ENCODE assay signal across 9 cellular contexts in the genomic region with DNA sequence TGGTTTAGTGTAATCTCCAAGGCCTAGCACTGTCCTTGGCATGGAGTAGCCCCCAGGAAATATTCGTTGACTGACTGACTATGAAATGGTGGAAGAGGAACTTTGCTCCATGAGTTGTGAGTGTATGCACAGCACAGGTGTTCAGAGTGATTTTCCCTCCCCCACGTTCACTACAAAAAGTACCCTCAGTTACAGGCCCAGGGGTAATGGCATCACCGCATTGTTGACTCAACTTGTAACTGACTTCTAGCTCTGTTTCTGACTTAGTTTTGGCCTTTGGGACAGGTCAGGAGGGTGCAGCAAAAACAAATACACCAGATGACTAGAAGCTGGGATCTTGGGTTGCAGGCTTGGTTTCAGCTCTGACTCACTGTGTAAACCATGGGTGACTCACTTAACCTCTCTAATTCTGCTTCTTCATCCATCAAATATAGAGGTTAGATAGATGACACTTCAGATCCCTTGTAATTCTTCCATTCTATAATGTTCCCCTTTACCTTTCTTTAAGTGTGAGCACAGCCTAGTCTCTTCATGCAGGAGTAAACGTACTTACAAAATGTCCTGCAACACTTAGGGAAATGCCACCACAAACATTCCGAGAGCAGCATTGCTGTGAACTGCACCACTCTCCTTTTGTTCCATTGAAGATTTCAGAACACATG.
A peak's percentile ranks its signal among the peaks of the same experiment; 100 is the strongest.
DNase-seq lines count a peak whose midpoint lies in the region; ATAC-seq and TF ChIP-seq lines count a peak whose summit lies in the region.
"Had no signal": no experiment of that assay in that cellular context is flagged by ENCODE, and none has a peak within 500 bp of the region (broad histone marks: within the 10 kb centered on the region; RNA-seq: fewer than 3 reads in every experiment).

No MANE protein-coding gene starts in this region.

- H3K27ac Mint-ChIP-seq in CD14-positive monocyte = peak overlapping the region in 6 of 7 donors; percentile 3 to 86 (median 70)

- ATAC-seq in GM19395 (IDR thresholded peaks at IDR 0.05; ENCODE audit: unreplicated experiment) (peak; percentile 93), HG03439 (IDR thresholded peaks at IDR 0.05; ENCODE audit: unreplicated experiment) (peak; percentile 92)

- H3K27me3 ChIP-seq in spleen (replicated peaks in 1 of 7) = no peaks in the 10 kb centered on the region

- peaks cover 39% of the 10 kb centered on the region for H3K4me1 Mint-ChIP-seq in CD14-positive monocyte

- peaks cover 10 to 32% (median 14%) of the 10 kb centered on the region in 6 donors for H3K4me1 ChIP-seq in spleen
- H3K4me1 ChIP-seq: parathyroid adenoma had no signal

- H3K4me3 ChIP-seq in epithelial cell of proximal tubule (ENCODE audit: low read depth, low read length) (no peak overlapping the region), spleen (no peak overlapping the region)

- TF ChIP-seq POLR2A in spleen (IDR thresholded peaks at IDR 0.05) = no peak

- H3K4me3 Mint-ChIP-seq in CD14-positive monocyte = no peak overlapping the region

- WGBS in spleen, 5 donors = 60 to 71% (median 70%) methylated on average over 5 of the region's 5 CpGs

- TF ChIP-seq CTCF in CD14-positive monocyte (IDR thresholded peaks at IDR 0.05) (no peak), epithelial cell of proximal tubule (conservative IDR thresholded peaks at IDR 0.05; ENCODE audit: low read depth, low read length) (no peak), spleen (IDR thresholded peaks at IDR 0.05 in 8 of 11, conservative IDR thresholded peaks at IDR 0.05 in 3 of 11) (no peak)

- no peaks in the 10 kb centered on the region for H3K9me3 ChIP-seq in spleen

- H3K36me3 ChIP-seq in spleen = no peaks in the 10 kb centered on the region

- H3K27ac ChIP-seq in spleen = peak overlapping the region in 3 of 8 donors; percentile 3 to 31 (median 15)
- H3K27ac ChIP-seq: parathyroid adenoma had no signal

- peaks cover 0 to 2% (median 0%) of the 10 kb centered on the region in 7 donors for H3K9me3 Mint-ChIP-seq in CD14-positive monocyte

- peaks cover 0 to 5% of the 10 kb centered on the region in 2 donors for H3K36me3 Mint-ChIP-seq in CD14-positive monocyte

- H3K27me3 Mint-ChIP-seq in CD14-positive monocyte (ENCODE audit: low read depth in 3 of 3) = peaks cover 0 to 2% (median 0%) of the 10 kb centered on the region in 3 donors

- peak; percentile 67 for DNase-seq in CD14-positive monocyte (ENCODE audit: low spot score)
- peak; percentile 30 for DNase-seq in T1000 (lab: John Stamatoyannopoulos, UW)
- peak; percentile 83 for DNase-seq in epithelial cell of proximal tubule (ENCODE audit: low read depth)
- DNase-seq in stimulated activated CD4-positive, alpha-beta T cell treated with anti-CD3 and anti-CD28 coated beads, Interleukin-1b, Interleukin-23, amount 100 ng/mL, for 48 hours = peak; percentile 77
- no peak for DNase-seq in spleen
- no peak for DNase-seq in middle frontal gyrus (ENCODE audit: extremely low spot score, low spot score)

- intact Hi-C loops in CD14-positive monocyte (cut with micrococcal nuclease) (loop anchor here in 1 of 2 donors (5.0 kb wide), 1 partner anchor 47 kb away; no protein-coding TSS in a partner anchor), spleen (cut with DNase I; ENCODE audit: low total_unique reads) (no loop called here)

Comparison
In these comparisons a context has a peak if more than half of its experiments do, and no peak if none do; other contexts are left out.
1. DNase-seq: peak in CD14-positive monocyte (single experiment), T1000 (single experiment), epithelial cell of proximal tubule (single experiment) and stimulated activated CD4-positive, alpha-beta T cell treated with anti-CD3 and anti-CD28 coated beads, Interleukin-1b, Interleukin-23, amount 100 ng/mL, for 48 hours (single experiment); none in spleen (single experiment) and middle frontal gyrus (single experiment).